ENCODE assay signal across 22 cellular contexts in genomic region chr20:55522296-55522815, GRCh38.
"Had no signal": no experiment of that assay in that cellular context is flagged by ENCODE, and none has a peak within 500 bp of the region (broad histone marks: within the 10 kb centered on the region; RNA-seq: fewer than 3 reads in every experiment).

No MANE protein-coding gene starts in this region.

- H3K9me3 ChIP-seq: SK-N-SH had no signal

- DNase-seq: IMR-90, Kasumi-1, KG1, MM.1S, NCI-H1092 treated with DMSO at 0.1 percent for 48 hours, NCI-H1436, NCI-H187, NCI-H2029, NCI-H2081 treated with DMSO at 0.1 percent for 48 hours, NCI-H2171, NCI-H226, NCI-H446, NCI-H510A, NCI-H524 treated with DMSO at 0.1 percent for 48 hours, NCI-H69, NCI-H774, PC-3, SHP77, SK-N-SH, SW 1271 had no signal

- H3K4me2 ChIP-seq: SK-N-SH had no signal

- H3K9ac ChIP-seq: SK-N-SH had no signal

- ATAC-seq: Panc1, PC-3 had no signal

- H3K27ac ChIP-seq: RWPE1 had no signal
